In genomic region chr22:20121856-20122415, GRCh38 we compare ENCODE assay signal across 20 cellular contexts. TPM values are rescaled to one million over a fixed set of nuclear protein-coding genes. Genes with fewer than 3 reads are reported as not detected.
DNase-seq lines count a peak whose midpoint lies in the region; ATAC-seq and TF ChIP-seq lines count a peak whose summit lies in the region.
"Had no signal": no experiment of that assay in that cellular context is flagged by ENCODE, and none has a peak within 500 bp of the region (broad histone marks: within the 10 kb centered on the region; RNA-seq: fewer than 3 reads in every experiment).

No MANE protein-coding gene starts in this region.

- H2BK15ac ChIP-seq in neuronal stem cell (ENCODE audit: low read length): no peak overlapping the region

- H3K4me2 ChIP-seq in neuronal stem cell (ENCODE audit: insufficient read depth, low read length, poor library complexity, severe bottlenecking): no peak overlapping the region

- no peak overlapping the region for H3K4ac ChIP-seq in neuronal stem cell (ENCODE audit: low read length)

- no peak for DNase-seq in activated naive CD4-positive, alpha-beta T cell treated with anti-CD3 and anti-CD28 coated beads for 36 hours
- no peak for DNase-seq in activated naive CD4-positive, alpha-beta T cell treated with Interleukin-2 at 50 U/mL for 16 hours
- no peak for DNase-seq in effector memory CD8-positive, alpha-beta T cell
- no peak for DNase-seq in neuronal stem cell (ENCODE audit: low spot score)
- no peak for DNase-seq in AG08396 (ENCODE audit: low spot score)
- no peak for DNase-seq in spleen
- DNase-seq: activated CD4-positive, CD25-positive, alpha-beta regulatory T cell treated with anti-CD3 and anti-CD28 coated beads, Interleukin-2, amount 50 U/mL, for 72 hours; activated effector memory CD4-positive, alpha-beta T cell treated with anti-CD3 and anti-CD28 coated beads, Interleukin-2, amount 50 U/mL, for 16 hours; C1 segment of cervical spinal cord; NCI-H2107; NCI-H524 treated with DMSO at 0.1 percent for 48 hours; RPMI8226; stimulated activated CD4-positive, alpha-beta T cell treated with anti-CD3 and anti-CD28 coated beads, Interleukin-4, amount 100 ng/mL, for 24 hours had no signal

- H3K27ac ChIP-seq in HUES6 (ENCODE audit: low read depth, low read length): no peak overlapping the region
- no peak overlapping the region for H3K27ac ChIP-seq in neuronal stem cell (replicated peaks; ENCODE audit: low read length)
- no peak overlapping the region for H3K27ac ChIP-seq in spleen
- H3K27ac ChIP-seq: ascending aorta, esophagus muscularis mucosa, gastroesophageal sphincter had no signal

- H3K23ac ChIP-seq in neuronal stem cell (ENCODE audit: low read depth, low read length, poor library complexity): peak overlapping the region; percentile 55

- H3K27me3 Mint-ChIP-seq in activated naive CD4-positive, alpha-beta T cell treated with anti-CD3 and anti-CD28 coated beads for 36 hours (ENCODE audit: low read depth): no peaks in the 10 kb centered on the region
- H3K27me3 Mint-ChIP-seq in effector memory CD8-positive, alpha-beta T cell: no peaks in the 10 kb centered on the region

- H3K9ac ChIP-seq in HUES6 (ENCODE audit: low read length): peak overlapping the region; percentile 2
- no peak overlapping the region for H3K9ac ChIP-seq in neuronal stem cell (ENCODE audit: low read depth, low read length, poor library complexity)

- H3K36me3 ChIP-seq in HUES6 (ENCODE audit: control insufficient read depth, insufficient read depth, low read length) (peaks cover 83% of the 10 kb centered on the region), neuronal stem cell (replicated peaks in 1 of 2; ENCODE audit: control insufficient read depth in 2 of 2, insufficient read depth in 2 of 2, low read length in 2 of 2) (peaks cover 57 to 83% of the 10 kb centered on the region in 2 donors), spleen (peaks cover 0 to 74% (median 55%) of the 10 kb centered on the region in 6 donors)

- no peak overlapping the region for H4K8ac ChIP-seq in neuronal stem cell (ENCODE audit: low read depth, low read length)

- peaks cover 31% of the 10 kb centered on the region for H3K79me1 ChIP-seq in neuronal stem cell (ENCODE audit: low read depth, low read length)

- H3K36me3 Mint-ChIP-seq in activated naive CD4-positive, alpha-beta T cell treated with anti-CD3 and anti-CD28 coated beads for 36 hours (ENCODE audit: low read depth): peaks cover 38% of the 10 kb centered on the region
- H3K36me3 Mint-ChIP-seq in effector memory CD8-positive, alpha-beta T cell (ENCODE audit: insufficient read depth): peaks cover 62% of the 10 kb centered on the region

- peaks cover 35% of the 10 kb centered on the region for H3K4me1 Mint-ChIP-seq in activated naive CD4-positive, alpha-beta T cell treated with anti-CD3 and anti-CD28 coated beads for 36 hours (ENCODE audit: low read depth)
- peaks cover 17 to 31% of the 10 kb centered on the region in 2 donors for H3K4me1 Mint-ChIP-seq in effector memory CD8-positive, alpha-beta T cell (ENCODE audit: low read depth in 2 of 2)

- no CpG with 5 or more reads among the region's 22 CpGs for WGBS in neuronal stem cell (ENCODE audit: extremely low coverage in 2 of 2, insufficient read length in 2 of 2, insufficient replicate concordance in 1 of 2), 2 donors
- WGBS in spleen, 5 donors: 94 to 98% (median 94%) methylated on average over 20 to 22 of the region's 22 CpGs

- no peak overlapping the region for H2AK5ac ChIP-seq in neuronal stem cell (ENCODE audit: low read depth, low read length)

- TF ChIP-seq CTCF in spleen (IDR thresholded peaks at IDR 0.05 in 8 of 11, conservative IDR thresholded peaks at IDR 0.05 in 3 of 11): no peak

- no peaks in the 10 kb centered on the region for H3K9me3 ChIP-seq in HUES6 (ENCODE audit: control insufficient read depth, insufficient read depth, low read depth, low read length)
- no peaks in the 10 kb centered on the region for H3K9me3 ChIP-seq in neuronal stem cell (replicated peaks in 1 of 2; ENCODE audit: control insufficient read depth in 2 of 2, insufficient read depth in 1 of 2, low read depth in 1 of 2, low read length in 2 of 2)
- no peaks in the 10 kb centered on the region for H3K9me3 ChIP-seq in spleen
- H3K9me3 ChIP-seq: ascending aorta, esophagus muscularis mucosa, gastroesophageal sphincter had no signal

- peaks cover 8% of the 10 kb centered on the region; the same call in 1 of the 2 replicates for H3K4me1 ChIP-seq in HUES6 (ENCODE audit: control insufficient read depth, insufficient read depth, low read length)
- peaks cover 8 to 11% of the 10 kb centered on the region in 2 donors for H3K4me1 ChIP-seq in neuronal stem cell (ENCODE audit: control insufficient read depth in 2 of 2, insufficient read depth in 1 of 2, low read depth in 1 of 2, low read length in 2 of 2)
- H3K4me1 ChIP-seq in spleen: peaks cover 11 to 83% (median 45%) of the 10 kb centered on the region in 6 donors

- H2AFZ ChIP-seq in neuronal stem cell (ENCODE audit: low read length): no peak overlapping the region

- no peak overlapping the region for H2BK120ac ChIP-seq in neuronal stem cell (ENCODE audit: low read depth, low read length)

- ATAC-seq in effector memory CD8-positive, alpha-beta T cell (replicated peaks): no peak
- ATAC-seq in GM21528 (IDR thresholded peaks at IDR 0.05; ENCODE audit: low FRiP score, unreplicated experiment): no peak
- ATAC-seq: gastroesophageal sphincter, HepG2 had no signal

- no peak overlapping the region for H3K18ac ChIP-seq in neuronal stem cell (ENCODE audit: low read length)

- no peak overlapping the region for H3K4me3 ChIP-seq in HUES6 (ENCODE audit: low read depth, low read length)
- H3K4me3 ChIP-seq in neuronal stem cell (ENCODE audit: low read length in 2 of 2): no peak overlapping the region
- no peak overlapping the region for H3K4me3 ChIP-seq in spleen
- H3K4me3 ChIP-seq: ascending aorta, esophagus muscularis mucosa, gastroesophageal sphincter had no signal

- H3K4me3 Mint-ChIP-seq in activated naive CD4-positive, alpha-beta T cell treated with anti-CD3 and anti-CD28 coated beads for 36 hours: no peak overlapping the region
- H3K4me3 Mint-ChIP-seq in effector memory CD8-positive, alpha-beta T cell: peak overlapping the region; percentile 50 to 56

- H3K27me3 ChIP-seq in HUES6 (ENCODE audit: control insufficient read depth, insufficient read depth, low read length): no peaks in the 10 kb centered on the region
- H3K27me3 ChIP-seq in neuronal stem cell (ENCODE audit: control insufficient read depth in 3 of 3, insufficient read depth in 3 of 3, low read depth in 1 of 3, low read length in 3 of 3): peaks cover 0 to 1% (median 0%) of the 10 kb centered on the region in 3 experiments
- no peaks in the 10 kb centered on the region for H3K27me3 ChIP-seq in spleen (replicated peaks in 1 of 7)
- H3K27me3 ChIP-seq: ascending aorta, esophagus muscularis mucosa, gastroesophageal sphincter had no signal

- H4K91ac ChIP-seq in neuronal stem cell (ENCODE audit: low read depth, low read length, poor library complexity): no peak overlapping the region

- no peak overlapping the region for H2BK5ac ChIP-seq in neuronal stem cell (ENCODE audit: low read length)

- H3K14ac ChIP-seq in neuronal stem cell (ENCODE audit: low read length): no peak overlapping the region

- CTCF ChIA-PET in activated naive CD4-positive, alpha-beta T cell treated with anti-CD3 and anti-CD28 coated beads for 36 hours (lab: Charles Lee): interaction anchor here (0.8 kb wide), 1 partner anchor 11 kb away, joined by 3 read pairs; no protein-coding TSS in a partner anchor

- no peak overlapping the region for H2BK12ac ChIP-seq in neuronal stem cell (ENCODE audit: low read length)

- no peaks in the 10 kb centered on the region for H3K9me3 Mint-ChIP-seq in activated naive CD4-positive, alpha-beta T cell treated with anti-CD3 and anti-CD28 coated beads for 36 hours
- H3K9me3 Mint-ChIP-seq in effector memory CD8-positive, alpha-beta T cell: peaks cover 0 to 2% of the 10 kb centered on the region in 2 donors

- intact Hi-C loops in activated naive CD4-positive, alpha-beta T cell treated with anti-CD3 and anti-CD28 coated beads for 36 hours (cut with micrococcal nuclease): no loop called here
- intact Hi-C loops in spleen (cut with DNase I; ENCODE audit: low total_unique reads): loop anchor here (10.0 kb wide), 1 partner anchor 147 kb away; no protein-coding TSS in a partner anchor

- TF ChIP-seq POLR2A in spleen (IDR thresholded peaks at IDR 0.05): no peak

- peak overlapping the region; percentile 9 for H3K27ac Mint-ChIP-seq in activated naive CD4-positive, alpha-beta T cell treated with anti-CD3 and anti-CD28 coated beads for 36 hours
- peak overlapping the region; percentile 91 to 95 for H3K27ac Mint-ChIP-seq in effector memory CD8-positive, alpha-beta T cell

RNA-seq across cellular contexts. Expression of gene TRMT2A, which starts 4.9 kb away (rescaled TPM):
- total RNA-seq in activated naive CD4-positive, alpha-beta T cell treated with anti-CD3 and anti-CD28 coated beads for 36 hours: 10 to 100 TPM; 51.8 to 57.9 TPM
- 21.2 TPM for polyA plus RNA-seq in neuronal stem cell (2013, experiment 1 of 2)
- 21.9 TPM for polyA plus RNA-seq in neuronal stem cell (2013, experiment 2 of 2)
- total RNA-seq in spleen: 10 to 100 TPM; 70.4 to 89.8 (median 79.3) TPM
- 100 to 1,000 TPM in 2 of 3 donors, 10 to 100 TPM in 1; 75.1 to 142 (median 132) TPM for polyA plus RNA-seq in spleen

RNA-seq across cellular contexts. Expression of gene RANBP1, which starts 6.0 kb away (rescaled TPM):
- total RNA-seq in activated naive CD4-positive, alpha-beta T cell treated with anti-CD3 and anti-CD28 coated beads for 36 hours: 100 to 1,000 TPM; 445 to 455 TPM
- 496 TPM for polyA plus RNA-seq in neuronal stem cell (2013, experiment 1 of 2)
- polyA plus RNA-seq in neuronal stem cell (2013, experiment 2 of 2): 494 TPM
- 100 to 1,000 TPM in 3 of 7 donors, 10 to 100 TPM in 4; 56.7 to 111 (median 88.5) TPM for total RNA-seq in spleen
- 100 to 1,000 TPM in 2 of 3 donors, 10 to 100 TPM in 1; 52.6 to 106 (median 101) TPM for polyA plus RNA-seq in spleen

RNA-seq across cellular contexts. Expression of gene ZDHHC8, which starts 9.7 kb away (rescaled TPM):
- 10 to 100 TPM; 26.4 to 31.3 TPM for total RNA-seq in activated naive CD4-positive, alpha-beta T cell treated with anti-CD3 and anti-CD28 coated beads for 36 hours
- polyA plus RNA-seq in neuronal stem cell (2013, experiment 1 of 2): 44.3 TPM
- 42.8 TPM for polyA plus RNA-seq in neuronal stem cell (2013, experiment 2 of 2)
- total RNA-seq in spleen: 10 to 100 TPM; 24.3 to 71.5 (median 57.5) TPM
- polyA plus RNA-seq in spleen: 10 to 100 TPM; 12.7 to 37.8 (median 21.4) TPM

RNA-seq across cellular contexts. Expression of gene CCDC188, which starts 28.9 kb away (rescaled TPM):
- not detected for total RNA-seq in activated naive CD4-positive, alpha-beta T cell treated with anti-CD3 and anti-CD28 coated beads for 36 hours
- polyA plus RNA-seq in neuronal stem cell (2013, experiment 1 of 2): not detected
- polyA plus RNA-seq in neuronal stem cell (2013, experiment 2 of 2): not detected
- 1 to 10 TPM in 4 of 7 donors, under 1 TPM in 2, not detected in 1; 0.69 to 7.6 (median 1.8) TPM for total RNA-seq in spleen
- polyA plus RNA-seq in spleen: 1 to 10 TPM in 2 of 3 donors, under 1 TPM in 1; 0.29 to 6.1 (median 1.7) TPM
- total RNA-seq: A673, ascending aorta, gastroesophageal sphincter, HepG2 had no signal
- polyA plus RNA-seq: HepG2 had no signal

RNA-seq across cellular contexts. Expression of gene DGCR8, which starts 41.9 kb away (rescaled TPM):
- 10 to 100 TPM; 29.8 to 36.5 TPM for total RNA-seq in activated naive CD4-positive, alpha-beta T cell treated with anti-CD3 and anti-CD28 coated beads for 36 hours
- 16.3 TPM for polyA plus RNA-seq in neuronal stem cell (2013, experiment 1 of 2)
- 16.3 TPM for polyA plus RNA-seq in neuronal stem cell (2013, experiment 2 of 2)
- 10 to 100 TPM; 25.1 to 62.7 (median 36.1) TPM for total RNA-seq in spleen
- polyA plus RNA-seq in spleen: 10 to 100 TPM in 2 of 3 donors, 1 to 10 TPM in 1; 7.8 to 17.1 (median 14.3) TPM
